ENCODE assay signal across 11 cellular contexts in genomic region chr1:248821101-248821500, GRCh38. TPM values are rescaled to one million over a fixed set of nuclear protein-coding genes. Genes with fewer than 3 reads are reported as not detected.
A peak's percentile ranks its signal among the peaks of the same experiment; 100 is the strongest.
DNase-seq lines count a peak whose midpoint lies in the region; ATAC-seq and TF ChIP-seq lines count a peak whose summit lies in the region.
"Had no signal": no experiment of that assay in that cellular context is flagged by ENCODE, and none has a peak within 500 bp of the region (broad histone marks: within the 10 kb centered on the region; RNA-seq: fewer than 3 reads in every experiment).

No MANE protein-coding gene starts in this region.

- peaks cover 56% of the 10 kb centered on the region for H3K4me1 Mint-ChIP-seq in activated T-helper 2 cell treated with anti-CD3 and anti-CD28 coated beads, Interferon-gamma antibody, Interleukin-2, Interleukin-4, amounts not matched to agents 10 μg/mL and 5 μg/mL and 100 μg/mL, durations not matched to agents 14 hours and 24 hours and 36 hours (ENCODE audit: low read depth)

- no peaks in the 10 kb centered on the region for H3K9me3 Mint-ChIP-seq in activated T-helper 2 cell treated with anti-CD3 and anti-CD28 coated beads, Interferon-gamma antibody, Interleukin-2, Interleukin-4, amounts not matched to agents 10 μg/mL and 5 μg/mL and 100 μg/mL, durations not matched to agents 14 hours and 24 hours and 36 hours

- in situ Hi-C loops in astrocyte of the spinal cord (cut with HindIII; ENCODE audit: low sequenced_read_pairs) = no loop called here

- peaks cover 4 to 13% (median 11%) of the 10 kb centered on the region in 4 donors for H3K36me3 ChIP-seq in liver (ENCODE audit: control insufficient read depth in 4 of 4, insufficient read depth in 3 of 4, low read depth in 1 of 4, low read length in 3 of 4)

- peak; percentile 91 for DNase-seq in AG08396 (ENCODE audit: low spot score)
- peak; percentile 93 for DNase-seq in HS-5 (ENCODE audit: low read depth)
- peak; percentile 58 for DNase-seq in astrocyte of the spinal cord (ENCODE audit: low read depth, low spot score)
- no peak for DNase-seq in NCI-H128 (lab: John Stamatoyannopoulos, UW; ENCODE audit: unreplicated experiment)
- DNase-seq in activated T-helper 2 cell treated with anti-CD3 and anti-CD28 coated beads, Interferon-gamma antibody, Interleukin-2, Interleukin-4, amounts not matched to agents 10 μg/mL and 5 μg/mL and 100 μg/mL, durations not matched to agents 14 hours and 24 hours and 36 hours (ENCODE audit: low spot score) = no peak
- no peak for DNase-seq in NOMO-1 treated with dmso at 0.1 percent for 144 hours (lab: John Stamatoyannopoulos, UW; ENCODE audit: unreplicated experiment)
- DNase-seq: cerebellar nuclear complex, Karpas-422, OCI-M1 had no signal

- no peak overlapping the region for H3K4me3 ChIP-seq in astrocyte of the spinal cord (ENCODE audit: low read depth, low read length)
- H3K4me3 ChIP-seq in liver (ENCODE audit: low read depth in 1 of 3, low read length in 3 of 3) = no peak overlapping the region

- intact Hi-C loops in activated T-helper 2 cell treated with anti-CD3 and anti-CD28 coated beads, Interferon-gamma antibody, Interleukin-2, Interleukin-4, amounts not matched to agents 10 μg/mL and 5 μg/mL and 100 μg/mL, durations not matched to agents 14 hours and 24 hours and 36 hours (cut with micrococcal nuclease) = no loop called here

- H3K27me3 ChIP-seq in liver (ENCODE audit: control insufficient read depth in 4 of 4, insufficient read depth in 4 of 4, low read length in 3 of 4) = no peaks in the 10 kb centered on the region

- H3K36me3 Mint-ChIP-seq in activated T-helper 2 cell treated with anti-CD3 and anti-CD28 coated beads, Interferon-gamma antibody, Interleukin-2, Interleukin-4, amounts not matched to agents 10 μg/mL and 5 μg/mL and 100 μg/mL, durations not matched to agents 14 hours and 24 hours and 36 hours (ENCODE audit: low read depth) = peaks cover 57% of the 10 kb centered on the region

- TF ChIP-seq CTCF in astrocyte of the spinal cord (IDR thresholded peaks at IDR 0.05; ENCODE audit: low read depth, low read length) (no peak), liver (IDR thresholded peaks at IDR 0.05; ENCODE audit: low read depth, low read length, missing input control) (no peak)

- ATAC-seq in HG03175 (IDR thresholded peaks at IDR 0.05; ENCODE audit: unreplicated experiment) = no peak

- TF ChIP-seq RAD21 in liver (IDR thresholded peaks at IDR 0.05) = no peak

- no peak overlapping the region for H3K27ac Mint-ChIP-seq in activated T-helper 2 cell treated with anti-CD3 and anti-CD28 coated beads, Interferon-gamma antibody, Interleukin-2, Interleukin-4, amounts not matched to agents 10 μg/mL and 5 μg/mL and 100 μg/mL, durations not matched to agents 14 hours and 24 hours and 36 hours

- H3K27me3 Mint-ChIP-seq in activated T-helper 2 cell treated with anti-CD3 and anti-CD28 coated beads, Interferon-gamma antibody, Interleukin-2, Interleukin-4, amounts not matched to agents 10 μg/mL and 5 μg/mL and 100 μg/mL, durations not matched to agents 14 hours and 24 hours and 36 hours (ENCODE audit: low read depth) = no peaks in the 10 kb centered on the region

- no peak overlapping the region for H3K4me3 Mint-ChIP-seq in activated T-helper 2 cell treated with anti-CD3 and anti-CD28 coated beads, Interferon-gamma antibody, Interleukin-2, Interleukin-4, amounts not matched to agents 10 μg/mL and 5 μg/mL and 100 μg/mL, durations not matched to agents 14 hours and 24 hours and 36 hours (ENCODE audit: low read depth)

- H3K9me3 ChIP-seq in liver (ENCODE audit: control insufficient read depth in 4 of 4, low read length in 3 of 4) = no peaks in the 10 kb centered on the region

- WGBS in liver = 47% methylated on average over 3 of the region's 3 CpGs

- no peak overlapping the region for H3K9ac ChIP-seq in liver (ENCODE audit: low read depth in 1 of 2, low read length in 2 of 2)

- no peak overlapping the region for H3K27ac ChIP-seq in liver (ENCODE audit: low read depth in 1 of 2, low read length in 2 of 2)

- H3K4me1 ChIP-seq in liver (ENCODE audit: control insufficient read depth in 4 of 4, insufficient read depth in 4 of 4, low read length in 3 of 4) = peaks cover 14 to 44% (median 37%) of the 10 kb centered on the region in 4 donors

TF ChIP-seq in liver, 16 proteins besides CTCF, POLR2A, EP300 and RAD21:
- TF ChIP-seq FOXA2 (IDR thresholded peaks at IDR 0.05) (no peak), JUND (IDR thresholded peaks at IDR 0.05) (no peak), HNF4G (IDR thresholded peaks at IDR 0.05) (peak; percentile 64), YY1 (IDR thresholded peaks at IDR 0.05) (no peak), EGR1 (IDR thresholded peaks at IDR 0.05; ENCODE audit: low read depth in 2 of 2) (no peak), GABPA (IDR thresholded peaks at IDR 0.05 in 1 of 2, conservative IDR thresholded peaks at IDR 0.05 in 1 of 2) (no peak), RXRA (IDR thresholded peaks at IDR 0.05) (no peak), TAF1 (conservative IDR thresholded peaks at IDR 0.05) (no peak), ZBTB33 (IDR thresholded peaks at IDR 0.05) (no peak), MAX (IDR thresholded peaks at IDR 0.05) (no peak), SP1 (IDR thresholded peaks at IDR 0.05) (peak; percentile 30), HNF4A (conservative IDR thresholded peaks at IDR 0.05) (peak; percentile 80 to 81), FOXA1 (IDR thresholded peaks at IDR 0.05) (no peak), NR2F2 (IDR thresholded peaks at IDR 0.05) (no peak), REST (IDR thresholded peaks at IDR 0.05) (no peak)
- TF ChIP-seq, protein P1, sequence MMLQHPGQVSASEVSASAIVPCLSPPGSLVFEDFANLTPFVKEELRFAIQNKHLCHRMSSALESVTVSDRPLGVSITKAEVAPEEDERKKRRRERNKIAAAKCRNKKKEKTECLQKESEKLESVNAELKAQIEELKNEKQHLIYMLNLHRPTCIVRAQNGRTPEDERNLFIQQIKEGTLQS (IDR thresholded peaks at IDR 0.05) = no peak

RNA-seq across cellular contexts. Expression of gene SH3BP5L, which starts 4.6 kb away (rescaled TPM):
- 10 to 100 TPM; 14.3 to 16.4 TPM for total RNA-seq in liver
- 10 to 100 TPM in 1 of 2 donors, 1 to 10 TPM in 1; 1.5 to 10.6 TPM for polyA plus RNA-seq in liver
- 27.1 TPM in 2 replicates for total RNA-seq in activated T-helper 2 cell treated with anti-CD3 and anti-CD28 coated beads, Interferon-gamma antibody, Interleukin-2, Interleukin-4, amounts not matched to agents 10 μg/mL and 5 μg/mL and 100 μg/mL, durations not matched to agents 14 hours and 24 hours and 36 hours

RNA-seq across cellular contexts. Expression of gene ZNF672, which starts 16.9 kb away (rescaled TPM):
- total RNA-seq in liver = 10 to 100 TPM; 22.6 to 28.0 TPM
- 10 to 100 TPM in 1 of 2 donors, 1 to 10 TPM in 1; 6.4 to 17.5 TPM for polyA plus RNA-seq in liver
- 46.0 and 51.6 TPM in 2 replicates for total RNA-seq in activated T-helper 2 cell treated with anti-CD3 and anti-CD28 coated beads, Interferon-gamma antibody, Interleukin-2, Interleukin-4, amounts not matched to agents 10 μg/mL and 5 μg/mL and 100 μg/mL, durations not matched to agents 14 hours and 24 hours and 36 hours

RNA-seq across cellular contexts. Expression of gene ZNF692, which starts 37.8 kb away (rescaled TPM):
- 10 to 100 TPM in 1 of 2 donors, 1 to 10 TPM in 1; 7.8 to 16.3 TPM for total RNA-seq in liver
- polyA plus RNA-seq in liver = 10 to 100 TPM in 1 of 2 donors, 1 to 10 TPM in 1; 8.1 to 12.7 TPM
- total RNA-seq in activated T-helper 2 cell treated with anti-CD3 and anti-CD28 coated beads, Interferon-gamma antibody, Interleukin-2, Interleukin-4, amounts not matched to agents 10 μg/mL and 5 μg/mL and 100 μg/mL, durations not matched to agents 14 hours and 24 hours and 36 hours = 86.4 and 87.0 TPM in 2 replicates

Comparison
In these comparisons a context has a peak if more than half of its experiments do, and no peak if none do; other contexts are left out.
1. DNase-seq: peak in AG08396 (single experiment), HS-5 (single experiment) and astrocyte of the spinal cord (single experiment); none in NCI-H128 (single experiment), activated T-helper 2 cell treated with anti-CD3 and anti-CD28 coated beads, Interferon-gamma antibody, Interleukin-2, Interleukin-4, amounts not matched to agents 10 μg/mL and 5 μg/mL and 100 μg/mL, durations not matched to agents 14 hours and 24 hours and 36 hours (single experiment) and NOMO-1 treated with dmso at 0.1 percent for 144 hours (single experiment).